In the genomic region with DNA sequence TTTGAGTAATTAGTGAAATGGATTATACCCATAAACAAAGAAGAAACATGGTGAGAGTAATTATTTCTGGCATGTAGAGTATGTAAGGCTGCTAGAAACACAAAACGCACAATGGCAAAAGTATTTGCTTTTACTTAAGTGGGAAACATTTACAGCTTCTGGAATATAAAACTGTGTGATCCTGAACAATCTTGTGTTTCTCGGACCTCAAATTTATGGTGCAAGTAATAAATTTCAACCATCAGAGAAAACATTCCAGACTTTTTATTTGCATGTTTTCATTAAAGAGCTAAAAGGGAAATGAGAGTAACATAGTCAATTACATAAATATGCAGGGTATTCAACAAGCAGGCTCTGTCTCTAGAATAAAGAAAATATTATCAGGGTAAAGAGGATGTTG, we compare ENCODE assay signal across 3 cellular contexts.
TF ChIP-seq lines count a peak whose summit lies in the region.

No MANE protein-coding gene starts in this region.

TF ChIP-seq in IMR-90, 13 proteins besides CTCF, POLR2A, EP300 and RAD21:
- TF ChIP-seq SMC3 (IDR thresholded peaks at IDR 0.05; ENCODE audit: low read depth, low read length) (no peak), NFE2L2 (IDR thresholded peaks at IDR 0.05; ENCODE audit: low read depth, low read length) (no peak), BHLHE40 (IDR thresholded peaks at IDR 0.05; ENCODE audit: low read depth, low read length) (no peak), MAFK (IDR thresholded peaks at IDR 0.05; ENCODE audit: low read depth, low read length) (no peak), MAZ (IDR thresholded peaks at IDR 0.05; ENCODE audit: borderline replicate concordance, low read depth, low read length) (no peak), RCOR1 (IDR thresholded peaks at IDR 0.05; ENCODE audit: insufficient replicate concordance, low read length) (no peak), CHD1 (IDR thresholded peaks at IDR 0.05; ENCODE audit: low read depth, low read length) (no peak), CEBPB (IDR thresholded peaks at IDR 0.05; ENCODE audit: low read depth, low read length) (no peak), MXI1 (IDR thresholded peaks at IDR 0.05; ENCODE audit: borderline replicate concordance, low read depth, low read length) (no peak), FOS (IDR thresholded peaks at IDR 0.05; ENCODE audit: low read depth, low read length) (no peak), RFX5 (IDR thresholded peaks at IDR 0.05; ENCODE audit: low read depth, low read length) (no peak)
- TF ChIP-seq, protein P1, sequence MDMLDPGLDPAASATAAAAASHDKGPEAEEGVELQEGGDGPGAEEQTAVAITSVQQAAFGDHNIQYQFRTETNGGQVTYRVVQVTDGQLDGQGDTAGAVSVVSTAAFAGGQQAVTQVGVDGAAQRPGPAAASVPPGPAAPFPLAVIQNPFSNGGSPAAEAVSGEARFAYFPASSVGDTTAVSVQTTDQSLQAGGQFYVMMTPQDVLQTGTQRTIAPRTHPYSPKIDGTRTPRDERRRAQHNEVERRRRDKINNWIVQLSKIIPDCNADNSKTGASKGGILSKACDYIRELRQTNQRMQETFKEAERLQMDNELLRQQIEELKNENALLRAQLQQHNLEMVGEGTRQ (IDR thresholded peaks at IDR 0.05; ENCODE audit: low read depth, low read length), result no peak
- TF ChIP-seq, protein P2, sequence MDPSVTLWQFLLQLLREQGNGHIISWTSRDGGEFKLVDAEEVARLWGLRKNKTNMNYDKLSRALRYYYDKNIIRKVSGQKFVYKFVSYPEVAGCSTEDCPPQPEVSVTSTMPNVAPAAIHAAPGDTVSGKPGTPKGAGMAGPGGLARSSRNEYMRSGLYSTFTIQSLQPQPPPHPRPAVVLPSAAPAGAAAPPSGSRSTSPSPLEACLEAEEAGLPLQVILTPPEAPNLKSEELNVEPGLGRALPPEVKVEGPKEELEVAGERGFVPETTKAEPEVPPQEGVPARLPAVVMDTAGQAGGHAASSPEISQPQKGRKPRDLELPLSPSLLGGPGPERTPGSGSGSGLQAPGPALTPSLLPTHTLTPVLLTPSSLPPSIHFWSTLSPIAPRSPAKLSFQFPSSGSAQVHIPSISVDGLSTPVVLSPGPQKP (IDR thresholded peaks at IDR 0.05; ENCODE audit: borderline replicate concordance, low read depth, low read length), result no peak

TF ChIP-seq in endothelial cell of umbilical vein, 7 proteins besides CTCF, POLR2A, EP300 and RAD21:
- TF ChIP-seq, protein P3, sequence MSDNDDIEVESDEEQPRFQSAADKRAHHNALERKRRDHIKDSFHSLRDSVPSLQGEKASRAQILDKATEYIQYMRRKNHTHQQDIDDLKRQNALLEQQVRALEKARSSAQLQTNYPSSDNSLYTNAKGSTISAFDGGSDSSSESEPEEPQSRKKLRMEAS (IDR thresholded peaks at IDR 0.05; ENCODE audit: insufficient read depth, insufficient read length), result no peak
- TF ChIP-seq MYC (IDR thresholded peaks at IDR 0.05; ENCODE audit: low read depth, low read length), result no peak
- TF ChIP-seq GATA2 (IDR thresholded peaks at IDR 0.05; ENCODE audit: insufficient read depth, insufficient read length, low read depth, low read length), result no peak
- TF ChIP-seq JUN (IDR thresholded peaks at IDR 0.05; ENCODE audit: borderline replicate concordance, insufficient read depth, insufficient read length, low read depth), result no peak

TF ChIP-seq in HEK293T, 16 proteins besides CTCF, POLR2A, EP300 and RAD21:
- TF ChIP-seq BHLHE40 (IDR thresholded peaks at IDR 0.05; ENCODE audit: borderline replicate concordance) (no peak), ARNT (IDR thresholded peaks at IDR 0.05) (no peak), CTBP1 (IDR thresholded peaks at IDR 0.05; ENCODE audit: borderline replicate concordance) (no peak), NFRKB (IDR thresholded peaks at IDR 0.05) (no peak), FOXM1 (IDR thresholded peaks at IDR 0.05; ENCODE audit: borderline replicate concordance) (no peak), ELF4 (IDR thresholded peaks at IDR 0.05) (no peak), TARDBP (IDR thresholded peaks at IDR 0.05) (no peak), ZNF384 (IDR thresholded peaks at IDR 0.05) (no peak), FOXA1 (IDR thresholded peaks at IDR 0.05) (no peak), SUZ12 (IDR thresholded peaks at IDR 0.05) (no peak), FOXK2 (IDR thresholded peaks at IDR 0.05) (no peak), LEF1 (IDR thresholded peaks at IDR 0.05; ENCODE audit: borderline replicate concordance) (no peak), L3MBTL2 (conservative IDR thresholded peaks at IDR 0.05) (no peak), SP1 (IDR thresholded peaks at IDR 0.05) (no peak)
- TF ChIP-seq, protein P4, sequence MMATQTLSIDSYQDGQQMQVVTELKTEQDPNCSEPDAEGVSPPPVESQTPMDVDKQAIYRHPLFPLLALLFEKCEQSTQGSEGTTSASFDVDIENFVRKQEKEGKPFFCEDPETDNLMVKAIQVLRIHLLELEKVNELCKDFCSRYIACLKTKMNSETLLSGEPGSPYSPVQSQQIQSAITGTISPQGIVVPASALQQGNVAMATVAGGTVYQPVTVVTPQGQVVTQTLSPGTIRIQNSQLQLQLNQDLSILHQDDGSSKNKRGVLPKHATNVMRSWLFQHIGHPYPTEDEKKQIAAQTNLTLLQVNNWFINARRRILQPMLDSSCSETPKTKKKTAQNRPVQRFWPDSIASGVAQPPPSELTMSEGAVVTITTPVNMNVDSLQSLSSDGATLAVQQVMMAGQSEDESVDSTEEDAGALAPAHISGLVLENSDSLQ (IDR thresholded peaks at IDR 0.05), result no peak
